1 cellular context compared by ENCODE assay signal in genomic region chr2:200221055-200221692, GRCh38.
TF ChIP-seq lines count a peak whose summit lies in the region.

No MANE protein-coding gene starts in this region.

TF ChIP-seq in HepG2, 621 proteins besides CTCF, POLR2A, EP300 and RAD21 (continued from another document):
- TF ChIP-seq CREB3 (CRISPR knock-in tag; IDR thresholded peaks at IDR 0.05), result no peak
- TF ChIP-seq BRCA1 (CRISPR knock-in tag; IDR thresholded peaks at IDR 0.05), result 0 out of 2 replicates have a peak, but pooled peaks have one; percentile 14
- no peak for TF ChIP-seq REL (CRISPR knock-in tag; conservative IDR thresholded peaks at IDR 0.05)
- peak; percentile 65; the same call in 1 of the 2 replicates for TF ChIP-seq THAP11 (CRISPR knock-in tag; IDR thresholded peaks at IDR 0.05)
- no peak for TF ChIP-seq KLF12 (CRISPR knock-in tag; IDR thresholded peaks at IDR 0.05; ENCODE audit: borderline replicate concordance)
- peak; percentile 75 for TF ChIP-seq TBL1XR1 (IDR thresholded peaks at IDR 0.05; ENCODE audit: borderline replicate concordance, low read length, partially characterized antibody)
- no peak for TF ChIP-seq HNRNPK (IDR thresholded peaks at IDR 0.05; ENCODE audit: low read depth, low read length, poor library complexity, severe bottlenecking)
- no peak for TF ChIP-seq SPEN (CRISPR knock-in tag; IDR thresholded peaks at IDR 0.05; ENCODE audit: low read depth)
- TF ChIP-seq ZBTB38 (CRISPR knock-in tag; IDR thresholded peaks at IDR 0.05), result no peak
- peak; percentile 25; the same call in 1 of the 2 replicates for TF ChIP-seq ZSCAN25 (CRISPR knock-in tag; IDR thresholded peaks at IDR 0.05)
- TF ChIP-seq EEA1 (CRISPR knock-in tag; IDR thresholded peaks at IDR 0.05; ENCODE audit: borderline replicate concordance), result no peak
- no peak for TF ChIP-seq ZNF329 (CRISPR knock-in tag; IDR thresholded peaks at IDR 0.05; ENCODE audit: low read depth)
- TF ChIP-seq, protein P1, sequence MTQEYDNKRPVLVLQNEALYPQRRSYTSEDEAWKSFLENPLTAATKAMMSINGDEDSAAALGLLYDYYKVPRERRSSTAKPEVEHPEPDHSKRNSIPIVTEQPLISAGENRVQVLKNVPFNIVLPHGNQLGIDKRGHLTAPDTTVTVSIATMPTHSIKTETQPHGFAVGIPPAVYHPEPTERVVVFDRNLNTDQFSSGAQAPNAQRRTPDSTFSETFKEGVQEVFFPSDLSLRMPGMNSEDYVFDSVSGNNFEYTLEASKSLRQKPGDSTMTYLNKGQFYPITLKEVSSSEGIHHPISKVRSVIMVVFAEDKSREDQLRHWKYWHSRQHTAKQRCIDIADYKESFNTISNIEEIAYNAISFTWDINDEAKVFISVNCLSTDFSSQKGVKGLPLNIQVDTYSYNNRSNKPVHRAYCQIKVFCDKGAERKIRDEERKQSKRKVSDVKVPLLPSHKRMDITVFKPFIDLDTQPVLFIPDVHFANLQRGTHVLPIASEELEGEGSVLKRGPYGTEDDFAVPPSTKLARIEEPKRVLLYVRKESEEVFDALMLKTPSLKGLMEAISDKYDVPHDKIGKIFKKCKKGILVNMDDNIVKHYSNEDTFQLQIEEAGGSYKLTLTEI (CRISPR knock-in tag; conservative IDR thresholded peaks at IDR 0.05), result no peak
- TF ChIP-seq, protein P2, sequence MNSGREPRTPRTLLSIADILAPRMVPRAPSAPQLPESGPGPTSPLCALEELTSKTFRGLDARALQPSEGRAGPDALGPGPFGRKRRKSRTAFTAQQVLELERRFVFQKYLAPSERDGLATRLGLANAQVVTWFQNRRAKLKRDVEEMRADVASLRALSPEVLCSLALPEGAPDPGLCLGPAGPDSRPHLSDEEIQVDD (CRISPR knock-in tag; IDR thresholded peaks at IDR 0.05; ENCODE audit: borderline replicate concordance), result no peak
- peak; percentile 54; the same call in 1 of the 2 replicates for TF ChIP-seq ZHX2 (IDR thresholded peaks at IDR 0.05; ENCODE audit: low read depth)
- peak; percentile 83; the same call in 1 of the 2 replicates for TF ChIP-seq ZHX2 (CRISPR knock-in tag; IDR thresholded peaks at IDR 0.05; ENCODE audit: borderline replicate concordance)
- no peak for TF ChIP-seq ZKSCAN5 (CRISPR knock-in tag; IDR thresholded peaks at IDR 0.05)
- TF ChIP-seq MEIS1 (CRISPR knock-in tag; IDR thresholded peaks at IDR 0.05; ENCODE audit: borderline replicate concordance), result peak; percentile 87; the same call in 1 of the 2 replicates
- peak; percentile 57; the same call in 1 of the 2 replicates for TF ChIP-seq ZNF431 (CRISPR knock-in tag; IDR thresholded peaks at IDR 0.05; ENCODE audit: borderline replicate concordance, low read depth)
- no peak for TF ChIP-seq YY1 (IDR thresholded peaks at IDR 0.05; ENCODE audit: insufficient read depth, insufficient replicate concordance, low read depth, low read length)
- peak; percentile 82; the same call in 1 of the 2 replicates for TF ChIP-seq ZSCAN9 (CRISPR knock-in tag; IDR thresholded peaks at IDR 0.05; ENCODE audit: borderline replicate concordance)
- no peak for TF ChIP-seq ZNF720 (CRISPR knock-in tag; IDR thresholded peaks at IDR 0.05)
- peak; percentile 40; the same call in 1 of the 2 replicates for TF ChIP-seq ZMYM3 (CRISPR knock-in tag; IDR thresholded peaks at IDR 0.05)
- TF ChIP-seq ZNF296 (CRISPR knock-in tag; conservative IDR thresholded peaks at IDR 0.05), result no peak
- TF ChIP-seq ZNF557 (CRISPR knock-in tag; IDR thresholded peaks at IDR 0.05), result 0 out of 2 replicates have a peak, but pooled peaks have one; percentile 5
- TF ChIP-seq, protein P3, sequence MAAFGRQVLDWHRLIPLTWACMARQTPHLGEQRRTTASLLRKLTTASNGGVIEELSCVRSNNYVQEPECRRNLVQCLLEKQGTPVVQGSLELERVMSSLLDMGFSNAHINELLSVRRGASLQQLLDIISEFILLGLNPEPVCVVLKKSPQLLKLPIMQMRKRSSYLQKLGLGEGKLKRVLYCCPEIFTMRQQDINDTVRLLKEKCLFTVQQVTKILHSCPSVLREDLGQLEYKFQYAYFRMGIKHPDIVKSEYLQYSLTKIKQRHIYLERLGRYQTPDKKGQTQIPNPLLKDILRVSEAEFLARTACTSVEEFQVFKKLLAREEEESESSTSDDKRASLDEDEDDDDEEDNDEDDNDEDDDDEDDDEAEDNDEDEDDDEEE (CRISPR knock-in tag; IDR thresholded peaks at IDR 0.05), result no peak
- peak; percentile 76 for TF ChIP-seq RAD51 (IDR thresholded peaks at IDR 0.05; ENCODE audit: borderline replicate concordance)
- TF ChIP-seq, protein P4, sequence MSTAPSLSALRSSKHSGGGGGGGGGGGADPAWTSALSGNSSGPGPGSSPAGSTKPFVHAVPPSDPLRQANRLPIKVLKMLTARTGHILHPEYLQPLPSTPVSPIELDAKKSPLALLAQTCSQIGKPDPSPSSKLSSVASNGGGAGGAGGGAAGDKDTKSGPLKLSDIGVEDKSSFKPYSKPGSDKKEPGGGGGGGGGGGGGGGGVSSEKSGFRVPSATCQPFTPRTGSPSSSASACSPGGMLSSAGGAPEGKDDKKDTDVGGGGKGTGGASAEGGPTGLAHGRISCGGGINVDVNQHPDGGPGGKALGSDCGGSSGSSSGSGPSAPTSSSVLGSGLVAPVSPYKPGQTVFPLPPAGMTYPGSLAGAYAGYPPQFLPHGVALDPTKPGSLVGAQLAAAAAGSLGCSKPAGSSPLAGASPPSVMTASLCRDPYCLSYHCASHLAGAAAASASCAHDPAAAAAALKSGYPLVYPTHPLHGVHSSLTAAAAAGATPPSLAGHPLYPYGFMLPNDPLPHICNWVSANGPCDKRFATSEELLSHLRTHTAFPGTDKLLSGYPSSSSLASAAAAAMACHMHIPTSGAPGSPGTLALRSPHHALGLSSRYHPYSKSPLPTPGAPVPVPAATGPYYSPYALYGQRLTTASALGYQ (CRISPR knock-in tag; IDR thresholded peaks at IDR 0.05), result peak; percentile 96
- 0 out of 2 replicates have a peak, but pooled peaks have one; percentile 65 for TF ChIP-seq ZNF414 (CRISPR knock-in tag; IDR thresholded peaks at IDR 0.05)
- TF ChIP-seq ZFP1 (CRISPR knock-in tag; IDR thresholded peaks at IDR 0.05), result peak; percentile 28; the same call in 1 of the 2 replicates
- peak; percentile 91 for TF ChIP-seq RARA (CRISPR knock-in tag; IDR thresholded peaks at IDR 0.05)
- TF ChIP-seq, protein P5, sequence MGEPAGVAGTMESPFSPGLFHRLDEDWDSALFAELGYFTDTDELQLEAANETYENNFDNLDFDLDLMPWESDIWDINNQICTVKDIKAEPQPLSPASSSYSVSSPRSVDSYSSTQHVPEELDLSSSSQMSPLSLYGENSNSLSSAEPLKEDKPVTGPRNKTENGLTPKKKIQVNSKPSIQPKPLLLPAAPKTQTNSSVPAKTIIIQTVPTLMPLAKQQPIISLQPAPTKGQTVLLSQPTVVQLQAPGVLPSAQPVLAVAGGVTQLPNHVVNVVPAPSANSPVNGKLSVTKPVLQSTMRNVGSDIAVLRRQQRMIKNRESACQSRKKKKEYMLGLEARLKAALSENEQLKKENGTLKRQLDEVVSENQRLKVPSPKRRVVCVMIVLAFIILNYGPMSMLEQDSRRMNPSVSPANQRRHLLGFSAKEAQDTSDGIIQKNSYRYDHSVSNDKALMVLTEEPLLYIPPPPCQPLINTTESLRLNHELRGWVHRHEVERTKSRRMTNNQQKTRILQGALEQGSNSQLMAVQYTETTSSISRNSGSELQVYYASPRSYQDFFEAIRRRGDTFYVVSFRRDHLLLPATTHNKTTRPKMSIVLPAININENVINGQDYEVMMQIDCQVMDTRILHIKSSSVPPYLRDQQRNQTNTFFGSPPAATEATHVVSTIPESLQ (CRISPR knock-in tag; conservative IDR thresholded peaks at IDR 0.05), result 0 out of 2 replicates have a peak, but pooled peaks have one; percentile 15
- TF ChIP-seq ZFP91 (CRISPR knock-in tag; IDR thresholded peaks at IDR 0.05; ENCODE audit: borderline replicate concordance), result no peak; the same call in 1 of the 2 replicates
- no peak for TF ChIP-seq ZNF260 (CRISPR knock-in tag; IDR thresholded peaks at IDR 0.05; ENCODE audit: borderline replicate concordance, low read depth)
- peak; percentile 72; the same call in 1 of the 2 replicates for TF ChIP-seq ETV5 (CRISPR knock-in tag; IDR thresholded peaks at IDR 0.05; ENCODE audit: borderline replicate concordance)
- no peak for TF ChIP-seq ZBTB33 (CRISPR knock-in tag; IDR thresholded peaks at IDR 0.05)
- no peak for TF ChIP-seq MLLT10 (CRISPR knock-in tag; IDR thresholded peaks at IDR 0.05)
